8 cellular contexts compared by ENCODE assay signal in the genomic region with DNA sequence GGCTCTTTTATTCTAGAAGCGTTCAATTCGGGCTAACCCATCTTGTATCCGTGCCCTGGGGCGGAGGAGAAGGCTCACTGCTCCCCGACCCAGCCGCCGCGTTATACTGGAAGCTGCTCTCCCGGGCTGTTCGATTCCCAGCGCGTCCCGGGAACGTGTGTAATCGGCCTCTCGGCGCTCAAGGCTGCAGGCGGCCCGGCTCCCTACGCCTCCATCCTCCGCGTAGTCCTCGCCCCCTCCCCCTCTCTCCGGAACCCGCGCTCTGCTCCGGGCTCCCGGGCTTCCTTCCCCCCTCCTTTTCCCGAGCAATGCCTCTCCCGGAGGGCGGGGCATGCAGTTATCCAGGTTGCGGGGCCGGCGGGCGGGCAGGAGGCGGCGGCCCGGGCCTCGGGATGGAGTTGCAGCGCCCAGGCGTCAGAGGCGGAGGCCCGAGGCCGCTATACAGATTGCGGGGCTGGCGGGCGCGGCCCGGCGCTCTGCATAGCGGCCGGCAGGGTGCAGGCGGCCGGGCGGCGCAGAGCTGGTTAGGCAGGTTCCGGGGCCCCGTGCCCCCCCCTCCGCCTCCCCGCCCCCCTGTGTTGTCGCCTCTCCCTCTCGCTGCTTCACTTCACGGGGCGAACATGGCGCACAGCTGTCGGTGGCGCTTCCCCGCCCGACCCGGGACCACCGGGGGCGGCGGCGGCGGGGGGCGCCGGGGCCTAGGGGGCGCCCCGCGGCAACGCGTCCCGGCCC. TPM values are rescaled to one million over a fixed set of nuclear protein-coding genes. Genes with fewer than 3 reads are reported as not detected.
DNase-seq lines count a peak whose midpoint lies in the region; ATAC-seq and TF ChIP-seq lines count a peak whose summit lies in the region.

TSS of gene KMT2A (plus strand) at position 600 of the 732 bp plus-strand sequence. CDS start at position 621, 21 bp downstream.

- H3K27ac ChIP-seq in heart right ventricle (peak within 1 kb of the TSS; percentile 78 to 95 (median 93)), upper lobe of left lung (peak within 1 kb of the TSS; percentile 87 to 94 (median 90))

- peak; percentile 92 for DNase-seq in NCI-H146 treated with DMSO at 0.1 percent for 48 hours (lab: John Stamatoyannopoulos, UW; ENCODE audit: unreplicated experiment)
- DNase-seq in T-helper 1 cell: peak; percentile 83 to 94 (median 90)
- DNase-seq in amniotic epithelial cell (ENCODE audit: low read depth): peak; percentile 96
- DNase-seq in heart right ventricle: peak; percentile 99
- DNase-seq in posterior vena cava (ENCODE audit: low spot score): peak; percentile 99
- DNase-seq in upper lobe of left lung: peak; percentile 94 to 99

- TF ChIP-seq EP300 in upper lobe of left lung (IDR thresholded peaks at IDR 0.05): no peak

- ATAC-seq in HG02870 (IDR thresholded peaks at IDR 0.05; ENCODE audit: unreplicated experiment) (peak; percentile 33), heart right ventricle (peak; percentile 90 to 95 (median 94)), upper lobe of left lung (ENCODE audit: low FRiP score in 2 of 2) (peak; percentile 97 to 98)

- H3K4me3 ChIP-seq in GM12875 (ENCODE audit: low read depth, low read length) (peak within 1 kb of the TSS; percentile 93), heart right ventricle (peak within 1 kb of the TSS; percentile 84 to 100 (median 98)), upper lobe of left lung (peak within 1 kb of the TSS; percentile 78 to 99 (median 88))

- peaks cover 0 to 12% (median 0%) of the 10 kb centered on the region in 9 donors for H3K36me3 ChIP-seq in heart right ventricle
- no peaks in the 10 kb centered on the region for H3K36me3 ChIP-seq in upper lobe of left lung

- intact Hi-C loops in heart right ventricle (cut with DNase I) (loop anchor here in 8 of 10 donors (2.0 to 10.0 kb wide), 6 partner anchors 33 to 53 kb away; partner anchors contain the start of gene ATP5MG (in 5 of the 8)), posterior vena cava (cut with DNase I) (no loop called here)

- 0 to 1% methylated on average over 71 to 80 of the region's 83 CpGs for WGBS in heart right ventricle, 2 donors
- WGBS in upper lobe of left lung, 2 donors: 0% methylated on average over 5 to 60 of the region's 83 CpGs

- H3K27me3 ChIP-seq in heart right ventricle: no peaks in the 10 kb centered on the region
- H3K27me3 ChIP-seq in upper lobe of left lung: peaks cover 0 to 4% (median 2%) of the 10 kb centered on the region in 4 donors

- H3K9me3 ChIP-seq in heart right ventricle (no peaks in the 10 kb centered on the region), upper lobe of left lung (no peaks in the 10 kb centered on the region)

- no peak for TF ChIP-seq CTCF in GM12875 (IDR thresholded peaks at IDR 0.05; ENCODE audit: borderline replicate concordance, insufficient read depth, low read depth, low read length)
- TF ChIP-seq CTCF in heart right ventricle (IDR thresholded peaks at IDR 0.05): peak in 1 of 9 donors; percentile 34
- TF ChIP-seq CTCF in upper lobe of left lung (IDR thresholded peaks at IDR 0.05): peak in 4 of 6 experiments; percentile 89 to 96 (median 96)

- peaks cover 4 to 54% (median 42%) of the 10 kb centered on the region in 9 donors for H3K4me1 ChIP-seq in heart right ventricle
- H3K4me1 ChIP-seq in upper lobe of left lung: peaks cover 33 to 52% (median 45%) of the 10 kb centered on the region in 4 donors

- peak; percentile 25 to 63 (median 32) for TF ChIP-seq POLR2A in upper lobe of left lung (IDR thresholded peaks at IDR 0.05)

RNA-seq across cellular contexts. Expression of gene KMT2A, which starts in this region (rescaled TPM):
- 10 to 100 TPM; 16.3 to 44.5 (median 38.9) TPM for total RNA-seq in heart right ventricle
- 10 to 100 TPM in 1 of 2 donors, 1 to 10 TPM in 1; 4.1 to 13.8 TPM for polyA plus RNA-seq in heart right ventricle
- 10 to 100 TPM; 47.3 to 59.7 TPM for total RNA-seq in posterior vena cava
- 10 to 100 TPM; 42.0 to 97.1 (median 58.4) TPM for total RNA-seq in upper lobe of left lung

Comparison
In these comparisons a context has a peak if more than half of its experiments do, and no peak if none do; other contexts are left out.
1. Peak in every context shown above with its lines: DNase-seq, ATAC-seq, H3K4me3 ChIP-seq and H3K27ac ChIP-seq.
2. ATAC-seq: peak in every context shown above with its lines; median percentile 98 in upper lobe of left lung; 94 in heart right ventricle; 33 in HG02870.
3. intact Hi-C loops: an anchor here in heart right ventricle (2.0 to 10.0 kb wide); none called in posterior vena cava.